12 cellular contexts compared by ENCODE assay signal in genomic region chr16:22355487-22355908, GRCh38.
DNase-seq lines count a peak whose midpoint lies in the region; ATAC-seq and TF ChIP-seq lines count a peak whose summit lies in the region.
"Had no signal": no experiment of that assay in that cellular context is flagged by ENCODE, and none has a peak within 500 bp of the region (broad histone marks: within the 10 kb centered on the region; RNA-seq: fewer than 3 reads in every experiment).

No MANE protein-coding gene starts in this region.

- H3K36me3 Mint-ChIP-seq in stimulated activated naive CD8-positive, alpha-beta T cell treated with anti-CD3 and anti-CD28 coated beads, Interleukin-15, Interleukin-2, amounts not matched to agents 100 ng/mL and 50 ng/mL, for 24 hours (ENCODE audit: low read depth), result peaks cover 54% of the 10 kb centered on the region
- H3K36me3 Mint-ChIP-seq in activated naive CD8-positive, alpha-beta T cell, result peaks cover 5% of the 10 kb centered on the region

- TF ChIP-seq CTCF in GM10266 (IDR thresholded peaks at IDR 0.05; ENCODE audit: control insufficient read depth, insufficient read depth, low read depth, missing control alignments), result no peak

- peak overlapping the region; percentile 50 for H3K27ac Mint-ChIP-seq in stimulated activated naive CD8-positive, alpha-beta T cell treated with anti-CD3 and anti-CD28 coated beads, Interleukin-15, Interleukin-2, amounts not matched to agents 100 ng/mL and 50 ng/mL, for 24 hours
- peak overlapping the region; percentile 88 for H3K27ac Mint-ChIP-seq in activated naive CD8-positive, alpha-beta T cell
- H3K27ac Mint-ChIP-seq: B cell had no signal

- no peaks in the 10 kb centered on the region for H3K27me3 Mint-ChIP-seq in stimulated activated naive CD8-positive, alpha-beta T cell treated with anti-CD3 and anti-CD28 coated beads, Interleukin-15, Interleukin-2, amounts not matched to agents 100 ng/mL and 50 ng/mL, for 24 hours
- H3K27me3 Mint-ChIP-seq in activated naive CD8-positive, alpha-beta T cell, result no peaks in the 10 kb centered on the region
- H3K27me3 Mint-ChIP-seq: B cell had no signal

- H3K4me1 Mint-ChIP-seq in stimulated activated naive CD8-positive, alpha-beta T cell treated with anti-CD3 and anti-CD28 coated beads, Interleukin-15, Interleukin-2, amounts not matched to agents 100 ng/mL and 50 ng/mL, for 24 hours (ENCODE audit: low read depth), result peaks cover 86% of the 10 kb centered on the region
- H3K4me1 Mint-ChIP-seq in activated naive CD8-positive, alpha-beta T cell (ENCODE audit: low read depth), result peaks cover 80% of the 10 kb centered on the region

- DNase-seq in stimulated activated naive CD8-positive, alpha-beta T cell treated with anti-CD3 and anti-CD28 coated beads, Interleukin-15, Interleukin-2, amounts not matched to agents 100 U/mL and 50 U/mL, for 24 hours, result no peak
- DNase-seq in MV-4-11 (lab: John Stamatoyannopoulos, UW) (peak; percentile 64), GM10266 (ENCODE audit: extremely low spot score) (no peak), dedifferentiated amniotic fluid mesenchymal stem cell (ENCODE audit: extremely low spot score) (no peak), superior temporal gyrus (ENCODE audit: extremely low spot score) (no peak)
- DNase-seq: kidney; NCI-H446; stimulated activated CD4-positive, alpha-beta T cell treated with anti-CD3 and anti-CD28 coated beads, Interleukin-2, amount 100 ng/mL, for 48 hours had no signal

- no peak overlapping the region for H3K4me3 Mint-ChIP-seq in stimulated activated naive CD8-positive, alpha-beta T cell treated with anti-CD3 and anti-CD28 coated beads, Interleukin-15, Interleukin-2, amounts not matched to agents 100 ng/mL and 50 ng/mL, for 24 hours
- peak overlapping the region; percentile 30 for H3K4me3 Mint-ChIP-seq in activated naive CD8-positive, alpha-beta T cell
- H3K4me3 Mint-ChIP-seq: B cell had no signal

- no peaks in the 10 kb centered on the region for H3K9me3 Mint-ChIP-seq in stimulated activated naive CD8-positive, alpha-beta T cell treated with anti-CD3 and anti-CD28 coated beads, Interleukin-15, Interleukin-2, amounts not matched to agents 100 ng/mL and 50 ng/mL, for 24 hours
- no peaks in the 10 kb centered on the region for H3K9me3 Mint-ChIP-seq in activated naive CD8-positive, alpha-beta T cell (ENCODE audit: low read depth)

- no peak for ATAC-seq in stimulated activated naive CD8-positive, alpha-beta T cell treated with anti-CD3 and anti-CD28 coated beads, Interleukin-15, Interleukin-2, amounts not matched to agents 100 U/mL and 50 U/mL, for 24 hours
- no peak for ATAC-seq in GM19351 (IDR thresholded peaks at IDR 0.05; ENCODE audit: unreplicated experiment)
